In genomic region chr3:152835311-152836102, GRCh38 we compare ENCODE assay signal across 8 cellular contexts. TPM values are rescaled to one million over a fixed set of nuclear protein-coding genes. Genes with fewer than 3 reads are reported as not detected.
DNase-seq lines count a peak whose midpoint lies in the region; ATAC-seq and TF ChIP-seq lines count a peak whose summit lies in the region.

No MANE protein-coding gene starts in this region.

- intact Hi-C loops in left ventricle myocardium inferior (cut with micrococcal nuclease), result no loop called here
- intact Hi-C loops in posterior cingulate gyrus (cut with DNase I), result no loop called here

- peak overlapping the region; percentile 90 for H3K4me3 ChIP-seq in left ventricle myocardium inferior

- H3K4me1 ChIP-seq in left ventricle myocardium inferior, result peaks cover 54% of the 10 kb centered on the region

- H3K27ac ChIP-seq in left ventricle myocardium inferior (replicated peaks), result peak overlapping the region; percentile 82

- H3K27ac Mint-ChIP-seq in activated naive CD8-positive, alpha-beta T cell treated with anti-CD3 and anti-CD28 coated beads for 36 hours, result no peak overlapping the region

- no peaks in the 10 kb centered on the region for H3K9me3 Mint-ChIP-seq in activated naive CD8-positive, alpha-beta T cell treated with anti-CD3 and anti-CD28 coated beads for 36 hours

- no peaks in the 10 kb centered on the region for H3K36me3 Mint-ChIP-seq in activated naive CD8-positive, alpha-beta T cell treated with anti-CD3 and anti-CD28 coated beads for 36 hours

- DNase-seq in 8988T (peak; percentile 32), NCI-H146 (lab: John Stamatoyannopoulos, UW) (peak; percentile 30), left ventricle myocardium inferior (peak; percentile 71), posterior cingulate gyrus (peak; percentile 10 to 86 (median 38)), DMS79 treated with DMSO at 0.1 percent for 48 hours (lab: John Stamatoyannopoulos, UW) (no peak)
- peak; percentile 50 for DNase-seq in activated naive CD8-positive, alpha-beta T cell treated with anti-CD3 and anti-CD28 coated beads for 36 hours

- H3K4me3 Mint-ChIP-seq in activated naive CD8-positive, alpha-beta T cell treated with anti-CD3 and anti-CD28 coated beads for 36 hours, result peak overlapping the region; percentile 83

- H3K9me3 ChIP-seq in left ventricle myocardium inferior (replicated peaks), result no peaks in the 10 kb centered on the region

- H3K4me1 Mint-ChIP-seq in activated naive CD8-positive, alpha-beta T cell treated with anti-CD3 and anti-CD28 coated beads for 36 hours, result peaks cover 8% of the 10 kb centered on the region

- no peaks in the 10 kb centered on the region for H3K27me3 ChIP-seq in left ventricle myocardium inferior (ENCODE audit: low read depth)

- H3K36me3 ChIP-seq in left ventricle myocardium inferior, result no peaks in the 10 kb centered on the region

- H3K27me3 Mint-ChIP-seq in activated naive CD8-positive, alpha-beta T cell treated with anti-CD3 and anti-CD28 coated beads for 36 hours, result peaks cover 58% of the 10 kb centered on the region

- peak; percentile 64 for TF ChIP-seq CTCF in GM12873 (IDR thresholded peaks at IDR 0.05; ENCODE audit: insufficient read depth, low read depth, low read length, missing control alignments)
- peak; percentile 35 for TF ChIP-seq CTCF in left ventricle myocardium inferior (IDR thresholded peaks at IDR 0.05; ENCODE audit: borderline replicate concordance)

- ATAC-seq in HG02642 (IDR thresholded peaks at IDR 0.05; ENCODE audit: poor library complexity, unreplicated experiment), result peak; percentile 64

RNA-seq across cellular contexts. Expression of gene P2RY1, which starts 0.6 kb away (rescaled TPM):
- total RNA-seq in activated naive CD8-positive, alpha-beta T cell treated with anti-CD3 and anti-CD28 coated beads for 36 hours, result under 1 TPM; 0.52 to 0.74 TPM
- total RNA-seq in left ventricle myocardium inferior, result 11.2 TPM
